1 cellular context compared by ENCODE assay signal in genomic region chr20:49976542-49976941, GRCh38.
TF ChIP-seq lines count a peak whose summit lies in the region.

No MANE protein-coding gene starts in this region.

TF ChIP-seq in HepG2, 621 proteins besides CTCF, POLR2A, EP300 and RAD21 (continued from another document):
- TF ChIP-seq FOXJ3 (CRISPR knock-in tag; IDR thresholded peaks at IDR 0.05; ENCODE audit: borderline replicate concordance) (no peak), ISX (CRISPR knock-in tag; conservative IDR thresholded peaks at IDR 0.05) (no peak), NFKB2 (CRISPR knock-in tag; IDR thresholded peaks at IDR 0.05; ENCODE audit: borderline replicate concordance) (no peak), ZNF749 (CRISPR knock-in tag; IDR thresholded peaks at IDR 0.05; ENCODE audit: borderline replicate concordance) (no peak)
